Comparison of ENCODE assay signal across 18 cellular contexts in genomic region chr20:26218301-26218700, GRCh38.
A peak's percentile ranks its signal among the peaks of the same experiment; 100 is the strongest.
DNase-seq lines count a peak whose midpoint lies in the region; FAIRE-seq and TF ChIP-seq lines count a peak whose summit lies in the region.
"Had no signal": no experiment of that assay in that cellular context is flagged by ENCODE, and none has a peak within 500 bp of the region (broad histone marks: within the 10 kb centered on the region; RNA-seq: fewer than 3 reads in every experiment).

No MANE protein-coding gene starts in this region.

- peaks cover 4% of the 10 kb centered on the region for H3K4me1 Mint-ChIP-seq in astrocyte (ENCODE audit: low read depth, unreplicated experiment)

- FAIRE-seq in astrocyte (lab: Jason Lieb, UNC) = no peak
- FAIRE-seq: D721Med, K562 had no signal

- H3K9me3 ChIP-seq in astrocyte (ENCODE audit: insufficient read depth, low read depth, low read length) (no peaks in the 10 kb centered on the region), skeletal muscle satellite cell (replicated peaks; ENCODE audit: low read length) (no peaks in the 10 kb centered on the region)
- H3K9me3 ChIP-seq: BE2C had no signal

- H4K20me1 ChIP-seq in astrocyte (ENCODE audit: insufficient read depth, low read length) = no peaks in the 10 kb centered on the region

- H3K4me3 ChIP-seq in astrocyte (ENCODE audit: insufficient read depth, low read depth, low read length) (no peak overlapping the region), skeletal muscle satellite cell (ENCODE audit: low read length) (no peak overlapping the region)
- H3K4me3 ChIP-seq: K562, PC-9 had no signal

- H3K4me1 ChIP-seq in astrocyte (ENCODE audit: insufficient read depth, low read length) (no peaks in the 10 kb centered on the region), skeletal muscle satellite cell (ENCODE audit: control insufficient read depth, insufficient read depth, low read length) (peaks cover 27% of the 10 kb centered on the region)
- H3K4me1 ChIP-seq: BE2C had no signal

- no peaks in the 10 kb centered on the region for H3K79me2 ChIP-seq in astrocyte (ENCODE audit: insufficient read depth, low read length)

- no peak for TF ChIP-seq CTCF in astrocyte (IDR thresholded peaks at IDR 0.05; ENCODE audit: insufficient read depth, low read depth, low read length)

- H3K9ac ChIP-seq in astrocyte (ENCODE audit: low read length) (no peak overlapping the region), skeletal muscle satellite cell (ENCODE audit: low read depth, low read length) (no peak overlapping the region)

- H3K27me3 ChIP-seq in astrocyte (ENCODE audit: insufficient read depth, low read length) = no peaks in the 10 kb centered on the region
- H3K27me3 ChIP-seq in skeletal muscle satellite cell (ENCODE audit: control insufficient read depth, insufficient read depth, low read length) = no peaks in the 10 kb centered on the region
- H3K27me3 ChIP-seq: BE2C had no signal

- H3K4me2 ChIP-seq in astrocyte (ENCODE audit: low read length) (no peak overlapping the region), skeletal muscle satellite cell (ENCODE audit: low read length) (peak overlapping the region; percentile 38)
- H3K4me2 ChIP-seq: PC-9 had no signal

- no peaks in the 10 kb centered on the region for H3K36me3 ChIP-seq in astrocyte (ENCODE audit: insufficient read depth, low read length)
- H3K36me3 ChIP-seq in skeletal muscle satellite cell (ENCODE audit: insufficient read depth, low read length) = no peaks in the 10 kb centered on the region
- H3K36me3 ChIP-seq: BE2C had no signal

- no peak overlapping the region for H3K4me3 Mint-ChIP-seq in astrocyte (ENCODE audit: unreplicated experiment)
- H3K4me3 Mint-ChIP-seq: CD8-positive, alpha-beta T cell had no signal

- H2AFZ ChIP-seq in astrocyte (ENCODE audit: low read depth, low read length) = no peak overlapping the region
- H2AFZ ChIP-seq: PC-9 had no signal

- no peak overlapping the region for H3K27ac ChIP-seq in astrocyte (ENCODE audit: low read depth, low read length)
- H3K27ac ChIP-seq: PC-9 had no signal

- no peaks in the 10 kb centered on the region for H3K27me3 Mint-ChIP-seq in astrocyte (ENCODE audit: low read depth, unreplicated experiment)

- H3K36me3 Mint-ChIP-seq in astrocyte (ENCODE audit: low read depth, unreplicated experiment) = no peaks in the 10 kb centered on the region
- H3K36me3 Mint-ChIP-seq: CD8-positive, alpha-beta T cell had no signal

- no peaks in the 10 kb centered on the region for H3K9me3 Mint-ChIP-seq in astrocyte (ENCODE audit: unreplicated experiment)

- DNase-seq in EL (peak; percentile 72), HS-5 (ENCODE audit: low read depth) (peak; percentile 50), astrocyte (ENCODE audit: low read depth) (peak; percentile 0), CD1c-positive myeloid dendritic cell (ENCODE audit: extremely low spot score) (no peak), NCI-H2029 treated with DMSO at 0.1 percent for 48 hours (lab: John Stamatoyannopoulos, UW) (no peak), NCI-H2081 treated with DMSO at 0.1 percent for 48 hours (lab: John Stamatoyannopoulos, UW) (no peak)
- DNase-seq: ACHN; BE2C; CD8-positive, alpha-beta T cell; DMS79; GDM1; NCI-H1436 treated with DMSO at 0.1 percent for 48 hours; NCI-H510A treated with DMSO at 0.1 percent for 48 hours; NCI-H82; PC-9 had no signal

- H3K27ac Mint-ChIP-seq in astrocyte (ENCODE audit: unreplicated experiment) = no peak overlapping the region
- H3K27ac Mint-ChIP-seq: CD8-positive, alpha-beta T cell had no signal

Comparison
In these comparisons a context has a peak if more than half of its experiments do, and no peak if none do; other contexts are left out.
1. DNase-seq: peak in EL (single experiment), HS-5 (single experiment) and astrocyte (single experiment); none in CD1c-positive myeloid dendritic cell (single experiment), NCI-H2029 treated with DMSO at 0.1 percent for 48 hours (single experiment) and NCI-H2081 treated with DMSO at 0.1 percent for 48 hours (single experiment).